Comparison of ENCODE assay signal across 1 cellular context in genomic region chr1:1799716-1800115, GRCh38.
TF ChIP-seq lines count a peak whose summit lies in the region.

No MANE protein-coding gene starts in this region.

TF ChIP-seq in GM12878, 131 proteins besides CTCF, POLR2A, EP300 and RAD21 (continued from another document and continues in another):
- TF ChIP-seq, protein P1, sequence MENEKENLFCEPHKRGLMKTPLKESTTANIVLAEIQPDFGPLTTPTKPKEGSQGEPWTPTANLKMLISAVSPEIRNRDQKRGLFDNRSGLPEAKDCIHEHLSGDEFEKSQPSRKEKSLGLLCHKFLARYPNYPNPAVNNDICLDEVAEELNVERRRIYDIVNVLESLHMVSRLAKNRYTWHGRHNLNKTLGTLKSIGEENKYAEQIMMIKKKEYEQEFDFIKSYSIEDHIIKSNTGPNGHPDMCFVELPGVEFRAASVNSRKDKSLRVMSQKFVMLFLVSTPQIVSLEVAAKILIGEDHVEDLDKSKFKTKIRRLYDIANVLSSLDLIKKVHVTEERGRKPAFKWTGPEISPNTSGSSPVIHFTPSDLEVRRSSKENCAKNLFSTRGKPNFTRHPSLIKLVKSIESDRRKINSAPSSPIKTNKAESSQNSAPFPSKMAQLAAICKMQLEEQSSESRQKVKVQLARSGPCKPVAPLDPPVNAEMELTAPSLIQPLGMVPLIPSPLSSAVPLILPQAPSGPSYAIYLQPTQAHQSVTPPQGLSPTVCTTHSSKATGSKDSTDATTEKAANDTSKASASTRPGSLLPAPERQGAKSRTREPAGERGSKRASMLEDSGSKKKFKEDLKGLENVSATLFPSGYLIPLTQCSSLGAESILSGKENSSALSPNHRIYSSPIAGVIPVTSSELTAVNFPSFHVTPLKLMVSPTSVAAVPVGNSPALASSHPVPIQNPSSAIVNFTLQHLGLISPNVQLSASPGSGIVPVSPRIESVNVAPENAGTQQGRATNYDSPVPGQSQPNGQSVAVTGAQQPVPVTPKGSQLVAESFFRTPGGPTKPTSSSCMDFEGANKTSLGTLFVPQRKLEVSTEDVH (IDR thresholded peaks at IDR 0.05; ENCODE audit: low read depth, partially characterized antibody), result no peak
- TF ChIP-seq ZNF217 (IDR thresholded peaks at IDR 0.05), result no peak
- TF ChIP-seq, protein P2, sequence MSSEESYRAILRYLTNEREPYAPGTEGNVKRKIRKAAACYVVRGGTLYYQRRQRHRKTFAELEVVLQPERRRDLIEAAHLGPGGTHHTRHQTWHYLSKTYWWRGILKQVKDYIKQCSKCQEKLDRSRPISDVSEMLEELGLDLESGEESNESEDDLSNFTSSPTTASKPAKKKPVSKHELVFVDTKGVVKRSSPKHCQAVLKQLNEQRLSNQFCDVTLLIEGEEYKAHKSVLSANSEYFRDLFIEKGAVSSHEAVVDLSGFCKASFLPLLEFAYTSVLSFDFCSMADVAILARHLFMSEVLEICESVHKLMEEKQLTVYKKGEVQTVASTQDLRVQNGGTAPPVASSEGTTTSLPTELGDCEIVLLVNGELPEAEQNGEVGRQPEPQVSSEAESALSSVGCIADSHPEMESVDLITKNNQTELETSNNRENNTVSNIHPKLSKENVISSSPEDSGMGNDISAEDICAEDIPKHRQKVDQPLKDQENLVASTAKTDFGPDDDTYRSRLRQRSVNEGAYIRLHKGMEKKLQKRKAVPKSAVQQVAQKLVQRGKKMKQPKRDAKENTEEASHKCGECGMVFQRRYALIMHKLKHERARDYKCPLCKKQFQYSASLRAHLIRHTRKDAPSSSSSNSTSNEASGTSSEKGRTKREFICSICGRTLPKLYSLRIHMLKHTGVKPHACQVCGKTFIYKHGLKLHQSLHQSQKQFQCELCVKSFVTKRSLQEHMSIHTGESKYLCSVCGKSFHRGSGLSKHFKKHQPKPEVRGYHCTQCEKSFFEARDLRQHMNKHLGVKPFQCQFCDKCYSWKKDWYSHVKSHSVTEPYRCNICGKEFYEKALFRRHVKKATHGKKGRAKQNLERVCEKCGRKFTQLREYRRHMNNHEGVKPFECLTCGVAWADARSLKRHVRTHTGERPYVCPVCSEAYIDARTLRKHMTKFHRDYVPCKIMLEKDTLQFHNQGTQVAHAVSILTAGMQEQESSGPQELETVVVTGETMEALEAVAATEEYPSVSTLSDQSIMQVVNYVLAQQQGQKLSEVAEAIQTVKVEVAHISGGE (CRISPR knock-in tag; IDR thresholded peaks at IDR 0.05), result no peak
- TF ChIP-seq HDGF (IDR thresholded peaks at IDR 0.05), result no peak
- no peak for TF ChIP-seq SMAD1 (IDR thresholded peaks at IDR 0.05; ENCODE audit: low read depth, partially characterized antibody)
- TF ChIP-seq RUNX3 (IDR thresholded peaks at IDR 0.05; ENCODE audit: low read length), result peak; percentile 97
- TF ChIP-seq, protein P3, sequence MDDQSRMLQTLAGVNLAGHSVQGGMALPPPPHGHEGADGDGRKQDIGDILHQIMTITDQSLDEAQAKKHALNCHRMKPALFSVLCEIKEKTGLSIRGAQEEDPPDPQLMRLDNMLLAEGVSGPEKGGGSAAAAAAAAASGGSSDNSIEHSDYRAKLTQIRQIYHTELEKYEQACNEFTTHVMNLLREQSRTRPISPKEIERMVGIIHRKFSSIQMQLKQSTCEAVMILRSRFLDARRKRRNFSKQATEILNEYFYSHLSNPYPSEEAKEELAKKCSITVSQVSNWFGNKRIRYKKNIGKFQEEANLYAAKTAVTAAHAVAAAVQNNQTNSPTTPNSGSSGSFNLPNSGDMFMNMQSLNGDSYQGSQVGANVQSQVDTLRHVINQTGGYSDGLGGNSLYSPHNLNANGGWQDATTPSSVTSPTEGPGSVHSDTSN (IDR thresholded peaks at IDR 0.05; ENCODE audit: insufficient replicate concordance, low read depth, low read length), result no peak
- no peak for TF ChIP-seq MYB (IDR thresholded peaks at IDR 0.05; ENCODE audit: borderline replicate concordance, low read depth, low read length)
- TF ChIP-seq IKZF2 (IDR thresholded peaks at IDR 0.05), result peak in 1 of 2 experiments; percentile 48; a peak in 1 of 4 replicates
- TF ChIP-seq NR2C2 (IDR thresholded peaks at IDR 0.05; ENCODE audit: borderline replicate concordance, control insufficient read depth, insufficient read length, low read depth), result no peak
- TF ChIP-seq PKNOX1 (IDR thresholded peaks at IDR 0.05), result peak; percentile 10; the same call in 1 of the 2 replicates
- peak; percentile 66 to 67 for TF ChIP-seq BHLHE40 (IDR thresholded peaks at IDR 0.05; ENCODE audit: borderline replicate concordance in 1 of 2, low read depth in 2 of 2, low read length in 1 of 2)
- TF ChIP-seq CBX3 (IDR thresholded peaks at IDR 0.05; ENCODE audit: borderline replicate concordance, low read depth), result no peak
- peak; percentile 57; the same call in 1 of the 2 replicates for TF ChIP-seq FOXM1 (IDR thresholded peaks at IDR 0.05; ENCODE audit: low read depth, low read length)
- peak; percentile 51 for TF ChIP-seq CREM (IDR thresholded peaks at IDR 0.05; ENCODE audit: low read depth)
- TF ChIP-seq TCF12 (IDR thresholded peaks at IDR 0.05; ENCODE audit: low read depth, low read length), result peak; percentile 68
- TF ChIP-seq REST (IDR thresholded peaks at IDR 0.05; ENCODE audit: low read depth, low read length), result no peak
- TF ChIP-seq SIN3A (IDR thresholded peaks at IDR 0.05; ENCODE audit: low read depth, low read length), result 0 out of 2 replicates have a peak, but pooled peaks have one; percentile 58
- TF ChIP-seq SUPT20H (IDR thresholded peaks at IDR 0.05; ENCODE audit: borderline replicate concordance, control insufficient read depth, low read depth, low read length), result no peak
- TF ChIP-seq STAT1 (conservative IDR thresholded peaks at IDR 0.05), result no peak
- no peak for TF ChIP-seq GATAD2B (conservative IDR thresholded peaks at IDR 0.05; ENCODE audit: low read depth)
- TF ChIP-seq, protein P4, sequence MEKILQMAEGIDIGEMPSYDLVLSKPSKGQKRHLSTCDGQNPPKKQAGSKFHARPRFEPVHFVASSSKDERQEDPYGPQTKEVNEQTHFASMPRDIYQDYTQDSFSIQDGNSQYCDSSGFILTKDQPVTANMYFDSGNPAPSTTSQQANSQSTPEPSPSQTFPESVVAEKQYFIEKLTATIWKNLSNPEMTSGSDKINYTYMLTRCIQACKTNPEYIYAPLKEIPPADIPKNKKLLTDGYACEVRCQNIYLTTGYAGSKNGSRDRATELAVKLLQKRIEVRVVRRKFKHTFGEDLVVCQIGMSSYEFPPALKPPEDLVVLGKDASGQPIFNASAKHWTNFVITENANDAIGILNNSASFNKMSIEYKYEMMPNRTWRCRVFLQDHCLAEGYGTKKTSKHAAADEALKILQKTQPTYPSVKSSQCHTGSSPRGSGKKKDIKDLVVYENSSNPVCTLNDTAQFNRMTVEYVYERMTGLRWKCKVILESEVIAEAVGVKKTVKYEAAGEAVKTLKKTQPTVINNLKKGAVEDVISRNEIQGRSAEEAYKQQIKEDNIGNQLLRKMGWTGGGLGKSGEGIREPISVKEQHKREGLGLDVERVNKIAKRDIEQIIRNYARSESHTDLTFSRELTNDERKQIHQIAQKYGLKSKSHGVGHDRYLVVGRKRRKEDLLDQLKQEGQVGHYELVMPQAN (conservative IDR thresholded peaks at IDR 0.05), result no peak
- no peak for TF ChIP-seq CHD2 (IDR thresholded peaks at IDR 0.05; ENCODE audit: borderline replicate concordance, low read depth, low read length)
- no peak for TF ChIP-seq YBX1 (IDR thresholded peaks at IDR 0.05)
- no peak for TF ChIP-seq E2F4 (IDR thresholded peaks at IDR 0.05; ENCODE audit: low read depth, low read length)
- TF ChIP-seq, protein P5, sequence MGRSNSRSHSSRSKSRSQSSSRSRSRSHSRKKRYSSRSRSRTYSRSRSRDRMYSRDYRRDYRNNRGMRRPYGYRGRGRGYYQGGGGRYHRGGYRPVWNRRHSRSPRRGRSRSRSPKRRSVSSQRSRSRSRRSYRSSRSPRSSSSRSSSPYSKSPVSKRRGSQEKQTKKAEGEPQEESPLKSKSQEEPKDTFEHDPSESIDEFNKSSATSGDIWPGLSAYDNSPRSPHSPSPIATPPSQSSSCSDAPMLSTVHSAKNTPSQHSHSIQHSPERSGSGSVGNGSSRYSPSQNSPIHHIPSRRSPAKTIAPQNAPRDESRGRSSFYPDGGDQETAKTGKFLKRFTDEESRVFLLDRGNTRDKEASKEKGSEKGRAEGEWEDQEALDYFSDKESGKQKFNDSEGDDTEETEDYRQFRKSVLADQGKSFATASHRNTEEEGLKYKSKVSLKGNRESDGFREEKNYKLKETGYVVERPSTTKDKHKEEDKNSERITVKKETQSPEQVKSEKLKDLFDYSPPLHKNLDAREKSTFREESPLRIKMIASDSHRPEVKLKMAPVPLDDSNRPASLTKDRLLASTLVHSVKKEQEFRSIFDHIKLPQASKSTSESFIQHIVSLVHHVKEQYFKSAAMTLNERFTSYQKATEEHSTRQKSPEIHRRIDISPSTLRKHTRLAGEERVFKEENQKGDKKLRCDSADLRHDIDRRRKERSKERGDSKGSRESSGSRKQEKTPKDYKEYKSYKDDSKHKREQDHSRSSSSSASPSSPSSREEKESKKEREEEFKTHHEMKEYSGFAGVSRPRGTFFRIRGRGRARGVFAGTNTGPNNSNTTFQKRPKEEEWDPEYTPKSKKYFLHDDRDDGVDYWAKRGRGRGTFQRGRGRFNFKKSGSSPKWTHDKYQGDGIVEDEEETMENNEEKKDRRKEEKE (IDR thresholded peaks at IDR 0.05), result no peak
- no peak for TF ChIP-seq SP1 (IDR thresholded peaks at IDR 0.05; ENCODE audit: low read depth, low read length)
- no peak for TF ChIP-seq BCL11A (IDR thresholded peaks at IDR 0.05; ENCODE audit: low read depth, low read length)
- no peak for TF ChIP-seq KAT2A (conservative IDR thresholded peaks at IDR 0.05; ENCODE audit: control insufficient read depth, low read depth, low read length)
- no peak for TF ChIP-seq CUX1 (IDR thresholded peaks at IDR 0.05; ENCODE audit: insufficient replicate concordance, low read depth, low read length)
